Comparison of ENCODE assay signal across 20 cellular contexts in genomic region chr12:95630496-95630895, GRCh38.
"Had no signal": no experiment of that assay in that cellular context is flagged by ENCODE, and none has a peak within 500 bp of the region (broad histone marks: within the 10 kb centered on the region; RNA-seq: fewer than 3 reads in every experiment).

No MANE protein-coding gene starts in this region.

- H3K27ac Mint-ChIP-seq: effector memory CD8-positive, alpha-beta T cell; stimulated activated memory B cell treated with anti-CD40 and anti-IgM and Interleukin-4, amounts not matched to agents 10 μg/mL and 1 μg/mL and 100 μg/mL, for 72 hours; stimulated activated naive CD8-positive, alpha-beta T cell treated with anti-CD3 and anti-CD28 coated beads, Interleukin-15, Interleukin-2, amounts not matched to agents 100 ng/mL and 50 ng/mL, for 24 hours had no signal

- H3K27ac ChIP-seq: foreskin keratinocyte, hepatocyte, neutrophil, psoas muscle, testis, tibial nerve had no signal

- H3K27me3 ChIP-seq: foreskin keratinocyte, hepatocyte, neutrophil, spleen, testis, tibial nerve had no signal

- H3K4me1 ChIP-seq: psoas muscle, spleen had no signal

- H3K27me3 Mint-ChIP-seq: effector memory CD8-positive, alpha-beta T cell; naive thymus-derived CD8-positive, alpha-beta T cell; stimulated activated naive CD8-positive, alpha-beta T cell treated with anti-CD3 and anti-CD28 coated beads, Interleukin-15, Interleukin-2, amounts not matched to agents 100 ng/mL and 50 ng/mL, for 24 hours had no signal

- H3K4me1 Mint-ChIP-seq: stimulated activated memory B cell treated with anti-CD40 and anti-IgM and Interleukin-4, amounts not matched to agents 10 μg/mL and 1 μg/mL and 100 μg/mL, for 72 hours had no signal

- H3K9me3 Mint-ChIP-seq: effector memory CD8-positive, alpha-beta T cell; naive thymus-derived CD8-positive, alpha-beta T cell; stimulated activated memory B cell treated with anti-CD40 and anti-IgM and Interleukin-4, amounts not matched to agents 10 μg/mL and 1 μg/mL and 100 μg/mL, for 72 hours; stimulated activated naive CD8-positive, alpha-beta T cell treated with anti-CD3 and anti-CD28 coated beads, Interleukin-15, Interleukin-2, amounts not matched to agents 100 ng/mL and 50 ng/mL, for 24 hours had no signal

- H3K4me3 ChIP-seq: hepatocyte, mucosa of descending colon, psoas muscle, spleen, testis, tibial nerve had no signal

- H3K36me3 Mint-ChIP-seq: naive thymus-derived CD8-positive, alpha-beta T cell; stimulated activated memory B cell treated with anti-CD40 and anti-IgM and Interleukin-4, amounts not matched to agents 10 μg/mL and 1 μg/mL and 100 μg/mL, for 72 hours had no signal

- H3K36me3 ChIP-seq: neutrophil, spleen, tibial nerve had no signal

- H3K9me3 ChIP-seq: mucosa of descending colon, neutrophil, psoas muscle, spleen, testis, tibial nerve had no signal

- DNase-seq: cortex of kidney; effector memory CD8-positive, alpha-beta T cell; erythroblast; foreskin keratinocyte; left colon; mammary epithelial cell; mucosa of descending colon; naive thymus-derived CD8-positive, alpha-beta T cell; psoas muscle; retina; spleen; stimulated activated CD4-positive, alpha-beta T cell treated with anti-CD3 and anti-CD28 coated beads, Interleukin-15, amount 100 ng/mL, for 24 hours; stimulated activated CD4-positive, alpha-beta T cell treated with anti-CD3 and anti-CD28 coated beads, Interleukin-1b, Interleukin-23, amount 100 ng/mL, for 48 hours; stimulated activated CD4-positive, alpha-beta T cell treated with anti-CD3 and anti-CD28 coated beads, Interleukin-4, amount 100 ng/mL, for 24 hours; testis had no signal

- H3K4me3 Mint-ChIP-seq: effector memory CD8-positive, alpha-beta T cell; naive thymus-derived CD8-positive, alpha-beta T cell; stimulated activated memory B cell treated with anti-CD40 and anti-IgM and Interleukin-4, amounts not matched to agents 10 μg/mL and 1 μg/mL and 100 μg/mL, for 72 hours; stimulated activated naive CD8-positive, alpha-beta T cell treated with anti-CD3 and anti-CD28 coated beads, Interleukin-15, Interleukin-2, amounts not matched to agents 100 ng/mL and 50 ng/mL, for 24 hours had no signal
